Comparison of ENCODE assay signal across 12 cellular contexts in the genomic region with DNA sequence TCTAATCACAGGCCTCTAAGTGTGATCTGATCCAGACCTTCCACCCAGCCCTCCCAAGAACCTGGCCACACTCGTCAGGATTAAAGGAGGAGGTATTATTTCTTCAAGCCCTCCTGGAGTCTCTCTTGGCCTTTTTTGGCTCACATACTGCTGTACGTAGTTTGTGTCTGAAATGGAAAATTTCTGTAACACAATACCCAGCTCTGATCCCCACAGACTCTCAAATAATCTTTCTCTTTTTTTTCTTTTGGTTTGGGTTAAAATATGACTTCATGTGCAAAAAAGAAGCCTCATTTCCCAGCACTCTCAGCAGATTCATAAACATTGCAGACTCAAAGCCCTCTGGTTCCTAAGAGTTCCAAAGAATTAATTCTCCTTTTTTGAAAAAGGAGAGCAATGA.
DNase-seq lines count a peak whose midpoint lies in the region; ATAC-seq and TF ChIP-seq lines count a peak whose summit lies in the region.
"Had no signal": no experiment of that assay in that cellular context is flagged by ENCODE, and none has a peak within 500 bp of the region (broad histone marks: within the 10 kb centered on the region; RNA-seq: fewer than 3 reads in every experiment).

No MANE protein-coding gene starts in this region.

- no peak overlapping the region for H3K4me2 ChIP-seq in PC-3 (ENCODE audit: low read length)

- H3K27me3 ChIP-seq in gastroesophageal sphincter (no peaks in the 10 kb centered on the region), prostate gland (replicated peaks; ENCODE audit: insufficient read depth) (no peaks in the 10 kb centered on the region), PC-3 (ENCODE audit: low read length) (no peaks in the 10 kb centered on the region)

- H4K20me1 ChIP-seq in PC-3 (ENCODE audit: low read length): no peaks in the 10 kb centered on the region

- H3K4me3 Mint-ChIP-seq in nephron progenitor cell: no peak overlapping the region
- H3K4me3 Mint-ChIP-seq: stimulated activated naive CD8-positive, alpha-beta T cell treated with anti-CD3 and anti-CD28 coated beads, Interleukin-15, amount 100 ng/mL, for 72 hours had no signal

- H3K36me3 ChIP-seq in gastroesophageal sphincter: no peaks in the 10 kb centered on the region
- no peaks in the 10 kb centered on the region for H3K36me3 ChIP-seq in prostate gland
- no peaks in the 10 kb centered on the region for H3K36me3 ChIP-seq in PC-3 (ENCODE audit: low read depth, low read length)

- no peak overlapping the region for H3K27ac Mint-ChIP-seq in nephron progenitor cell
- H3K27ac Mint-ChIP-seq: stimulated activated naive CD8-positive, alpha-beta T cell treated with anti-CD3 and anti-CD28 coated beads, Interleukin-15, amount 100 ng/mL, for 72 hours had no signal

- peaks cover 5% of the 10 kb centered on the region for H3K36me3 Mint-ChIP-seq in nephron progenitor cell (ENCODE audit: low read depth)

- 9 to 30% methylated on average over 2 of the region's 2 CpGs for WGBS in gastroesophageal sphincter (ENCODE audit: low coverage in 1 of 2), 2 donors
- WGBS in prostate gland: 32% methylated on average over 2 of the region's 2 CpGs

- H3K4me3 ChIP-seq in gastroesophageal sphincter (no peak overlapping the region), prostate gland (no peak overlapping the region), PC-3 (ENCODE audit: low read length) (no peak overlapping the region)

- TF ChIP-seq POLR2A in gastroesophageal sphincter (IDR thresholded peaks at IDR 0.05) (no peak), prostate gland (IDR thresholded peaks at IDR 0.05) (no peak)

- CTCF ChIA-PET in PC-3 (lab: Charles Lee): no interaction called here

- TF ChIP-seq CTCF in gastroesophageal sphincter (IDR thresholded peaks at IDR 0.05) (no peak), prostate gland (IDR thresholded peaks at IDR 0.05) (no peak), PC-3 (conservative IDR thresholded peaks at IDR 0.05; ENCODE audit: low read depth, low read length) (no peak), nephron progenitor cell (IDR thresholded peaks at IDR 0.05) (no peak)

- H3K27me3 Mint-ChIP-seq in nephron progenitor cell (ENCODE audit: low read depth, poor library complexity): no peaks in the 10 kb centered on the region
- H3K27me3 Mint-ChIP-seq: stimulated activated naive CD8-positive, alpha-beta T cell treated with anti-CD3 and anti-CD28 coated beads, Interleukin-15, amount 100 ng/mL, for 72 hours had no signal

- no TSS peak for BruUV-seq in PC-3 (replicated peaks; lab: Mats Ljungman, UMichigan)

- no peak overlapping the region for H2AFZ ChIP-seq in PC-3 (ENCODE audit: low read length)

- DNase-seq in CD1c-positive myeloid dendritic cell (ENCODE audit: extremely low spot score): peak; percentile 21
- peak; percentile 57 for DNase-seq in astrocyte of the hippocampus (ENCODE audit: low read depth, low spot score)
- no peak for DNase-seq in prostate gland (ENCODE audit: low spot score)
- no peak for DNase-seq in epidermal melanocyte (ENCODE audit: insufficient read length, low spot score)
- DNase-seq in PC-3: no peak
- DNase-seq in nephron progenitor cell: no peak
- DNase-seq: mesendoderm; NCI-H2081 treated with DMSO at 0.1 percent for 48 hours; stimulated activated CD4-positive, alpha-beta T cell treated with anti-CD3 and anti-CD28 coated beads, Interleukin-15, amount 100 ng/mL, for 24 hours; stimulated activated naive CD8-positive, alpha-beta T cell treated with anti-CD3 and anti-CD28 coated beads, Interleukin-15, amount 100 ng/mL, for 72 hours had no signal

- no peaks in the 10 kb centered on the region for H3F3A ChIP-seq in PC-3 (ENCODE audit: low read length, unreplicated experiment)

- peak overlapping the region; percentile 74 to 94 (median 86) for H3K27ac ChIP-seq in gastroesophageal sphincter
- peak overlapping the region; percentile 70 to 73 for H3K27ac ChIP-seq in prostate gland
- H3K27ac ChIP-seq in PC-3 (ENCODE audit: low read length): no peak overlapping the region

- H3K79me2 ChIP-seq in PC-3 (ENCODE audit: low read length): no peaks in the 10 kb centered on the region

- POLR2A ChIA-PET in PC-3 (lab: Charles Lee; ENCODE audit: unreplicated experiment): no interaction called here

- H3K9me3 ChIP-seq in gastroesophageal sphincter (no peaks in the 10 kb centered on the region), prostate gland (no peaks in the 10 kb centered on the region), PC-3 (ENCODE audit: low read length) (no peaks in the 10 kb centered on the region)

- intact Hi-C loops in prostate gland (cut with DNase I): loop anchor here (2.0 kb wide), 1 partner anchor 98 kb away; no protein-coding TSS in a partner anchor
- intact Hi-C loops in PC-3 (cut with micrococcal nuclease): no loop called here

- H3K4me1 ChIP-seq in gastroesophageal sphincter: peaks cover 18 to 58% (median 35%) of the 10 kb centered on the region in 3 donors
- peaks cover 4% of the 10 kb centered on the region for H3K4me1 ChIP-seq in prostate gland (replicated peaks)
- peaks cover 47% of the 10 kb centered on the region for H3K4me1 ChIP-seq in PC-3 (ENCODE audit: insufficient read depth, low read length)

- peaks cover 7% of the 10 kb centered on the region for H3K4me1 Mint-ChIP-seq in nephron progenitor cell
- H3K4me1 Mint-ChIP-seq: stimulated activated naive CD8-positive, alpha-beta T cell treated with anti-CD3 and anti-CD28 coated beads, Interleukin-15, amount 100 ng/mL, for 72 hours had no signal

- peaks cover 13% of the 10 kb centered on the region for H3K9me3 Mint-ChIP-seq in nephron progenitor cell

- H3K9ac ChIP-seq in PC-3 (ENCODE audit: low read length): no peak overlapping the region

- no peaks in the 10 kb centered on the region for H3K9me2 ChIP-seq in PC-3 (replicated peaks; ENCODE audit: low read length)

- peak; percentile 60 for ATAC-seq in gastroesophageal sphincter
- ATAC-seq in PC-3: no peak
- ATAC-seq in GM21390 (IDR thresholded peaks at IDR 0.05; ENCODE audit: unreplicated experiment): no peak
- ATAC-seq: stimulated activated naive CD8-positive, alpha-beta T cell treated with anti-CD3 and anti-CD28 coated beads, Interleukin-15, amount 100 ng/mL, for 72 hours had no signal

- TF ChIP-seq EP300 in gastroesophageal sphincter (IDR thresholded peaks at IDR 0.05): no peak

Comparison
In these comparisons a context has a peak if more than half of its experiments do, and no peak if none do; other contexts are left out.
1. DNase-seq: peak in CD1c-positive myeloid dendritic cell (single experiment) and astrocyte of the hippocampus (single experiment); none in prostate gland (single experiment), epidermal melanocyte (single experiment), PC-3 (single experiment) and nephron progenitor cell (single experiment).